Comparison of ENCODE assay signal across 15 cellular contexts in the genomic region with DNA sequence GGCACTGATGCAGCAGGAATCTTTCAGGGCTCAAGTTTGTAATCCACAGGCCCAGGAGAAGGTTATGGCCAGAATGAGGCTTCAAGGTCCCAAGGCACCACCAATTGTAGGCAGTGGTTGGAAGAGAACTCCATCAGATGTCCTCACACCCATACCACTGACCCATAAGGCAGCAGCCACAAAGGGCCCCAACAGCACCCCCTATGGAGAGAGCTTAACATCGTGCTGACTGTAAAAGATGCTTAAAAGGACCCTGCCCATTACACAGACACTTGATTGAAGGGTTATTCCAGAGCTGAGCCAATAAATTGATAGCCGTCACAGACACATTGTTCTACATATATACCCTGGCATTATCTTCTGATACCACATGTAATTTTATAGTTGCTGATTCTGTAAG.
A peak's percentile ranks its signal among the peaks of the same experiment; 100 is the strongest.
DNase-seq lines count a peak whose midpoint lies in the region; ATAC-seq, FAIRE-seq and TF ChIP-seq lines count a peak whose summit lies in the region.
"Had no signal": no experiment of that assay in that cellular context is flagged by ENCODE, and none has a peak within 500 bp of the region (broad histone marks: within the 10 kb centered on the region; RNA-seq: fewer than 3 reads in every experiment).

No MANE protein-coding gene starts in this region.

- no peak overlapping the region for H3K4me3 ChIP-seq in K562
- H3K4me3 ChIP-seq in mucosa of descending colon, result no peak overlapping the region

- BruUV-seq in K562 (replicated peaks; lab: Mats Ljungman, UMichigan), result no TSS peak

- H3K36me3 ChIP-seq in K562 (ENCODE audit: control insufficient read depth, insufficient read depth, low read length) (no peaks in the 10 kb centered on the region), mucosa of descending colon (ENCODE audit: low read depth) (no peaks in the 10 kb centered on the region)

- in situ Hi-C loops in K562 (cut with MboI), result no loop called here

- H3K9me1 ChIP-seq in K562 (ENCODE audit: control insufficient read depth, insufficient read depth, low read length), result no peaks in the 10 kb centered on the region

- no peak overlapping the region for H3K4me2 ChIP-seq in K562 (ENCODE audit: insufficient read depth, low read length)

- H3K36me3 Mint-ChIP-seq in activated T-cell treated with anti-CD3 and anti-CD28 coated beads, Interleukin-2, amount 50 U/mL, for 4 hours (ENCODE audit: insufficient read depth), result no peaks in the 10 kb centered on the region
- H3K36me3 Mint-ChIP-seq in activated CD4-positive, alpha-beta memory T cell treated with anti-CD3 and anti-CD28 coated beads, Interleukin-2, amount 10 ng/mL, durations not matched to agents 7 days and 5 days (ENCODE audit: low read depth), result no peaks in the 10 kb centered on the region
- H3K36me3 Mint-ChIP-seq: activated CD4-positive, alpha-beta memory T cell treated with anti-CD3 and anti-CD28 coated beads for 36 hours had no signal

- TF ChIP-seq RAD21 in K562 (CRISPR knock-in tag; conservative IDR thresholded peaks at IDR 0.05 in 1 of 2, IDR thresholded peaks at IDR 0.05 in 1 of 2), result peak in 1 of 2 experiments; percentile 43; a peak in 2 of 4 replicates

- H3K27ac Mint-ChIP-seq in activated CD4-positive, alpha-beta memory T cell treated with anti-CD3 and anti-CD28 coated beads, Interleukin-2, amount 10 ng/mL, durations not matched to agents 7 days and 5 days, result no peak overlapping the region
- H3K27ac Mint-ChIP-seq: activated CD4-positive, alpha-beta memory T cell treated with anti-CD3 and anti-CD28 coated beads for 36 hours; activated naive CD8-positive, alpha-beta T cell treated with anti-CD3 and anti-CD28 coated beads, Interleukin-2, amount 10 ng/mL, durations not matched to agents 7 days and 5 days; type B pancreatic cell had no signal

- TF ChIP-seq EP300 in K562 (IDR thresholded peaks at IDR 0.05; ENCODE audit: low read length), result no peak

- no peak for FAIRE-seq in K562 (lab: Jason Lieb, UNC)

- ATAC-seq in K562 (peak; percentile 89), mucosa of descending colon (peak; percentile 48), GM21515 (IDR thresholded peaks at IDR 0.05; ENCODE audit: unreplicated experiment) (no peak)
- ATAC-seq in activated T-cell treated with anti-CD3 and anti-CD28 coated beads, Interleukin-2, amount 50 U/mL, for 4 hours, result no peak

- no peak overlapping the region for H2AFZ ChIP-seq in K562 (ENCODE audit: low read depth, low read length)

- 13% methylated on average over 2 of the region's 2 CpGs for WGBS in K562 (ENCODE audit: insufficient coverage, low coverage, missing lambda C conversion rate)

- H4K20me1 ChIP-seq in K562 (replicated peaks; ENCODE audit: control insufficient read depth, insufficient read depth, low read length), result no peaks in the 10 kb centered on the region

- no peak overlapping the region for H3K9ac ChIP-seq in K562 (ENCODE audit: insufficient read depth in 1 of 2, low read depth in 2 of 2, low read length in 2 of 2)

- H3K4me3 Mint-ChIP-seq in activated T-cell treated with anti-CD3 and anti-CD28 coated beads, Interleukin-2, amount 50 U/mL, for 4 hours, result no peak overlapping the region
- no peak overlapping the region for H3K4me3 Mint-ChIP-seq in activated CD4-positive, alpha-beta memory T cell treated with anti-CD3 and anti-CD28 coated beads, Interleukin-2, amount 10 ng/mL, durations not matched to agents 7 days and 5 days
- H3K4me3 Mint-ChIP-seq: activated CD4-positive, alpha-beta memory T cell treated with anti-CD3 and anti-CD28 coated beads for 36 hours; activated naive CD8-positive, alpha-beta T cell treated with anti-CD3 and anti-CD28 coated beads, Interleukin-2, amount 10 ng/mL, durations not matched to agents 7 days and 5 days; type B pancreatic cell had no signal

- DNase-seq in EL, result peak; percentile 54
- DNase-seq in HT1080 (ENCODE audit: low read depth), result peak; percentile 21
- peak in 2 of 4 experiments; percentile 29 to 30 for DNase-seq in K562 (ENCODE audit: extremely low read depth in 1 of 4, low spot score in 3 of 4)
- peak in 1 of 3 donors; percentile 34 for DNase-seq in mucosa of descending colon
- DNase-seq in activated T-cell treated with anti-CD3 and anti-CD28 coated beads, Interleukin-2, amount 50 U/mL, for 4 hours, result no peak
- no peak for DNase-seq in NCI-H1436 (lab: John Stamatoyannopoulos, UW)
- DNase-seq in activated CD4-positive, alpha-beta memory T cell treated with anti-CD3 and anti-CD28 coated beads, Interleukin-2, amount 10 ng/mL, durations not matched to agents 7 days and 5 days, result no peak
- DNase-seq: activated CD4-positive, alpha-beta memory T cell treated with anti-CD3 and anti-CD28 coated beads for 36 hours; activated naive CD8-positive, alpha-beta T cell treated with anti-CD3 and anti-CD28 coated beads, Interleukin-2, amount 10 ng/mL, durations not matched to agents 7 days and 5 days; DMS79; effector CD8-positive, alpha-beta T cell; hypothalamus; NCI-H526 had no signal

- H3K27me3 ChIP-seq in K562 (ENCODE audit: control insufficient read depth in 2 of 2, insufficient read depth in 2 of 2, low read length in 2 of 2), result peaks cover 0 to 16% of the 10 kb centered on the region in 2 experiments; a peak in 3 of 5 replicates

- H3K4me1 ChIP-seq in K562 (replicated peaks in 1 of 2; ENCODE audit: control insufficient read depth in 2 of 2, insufficient read depth in 2 of 2, low read length in 2 of 2) (peaks cover 0 to 11% of the 10 kb centered on the region in 2 experiments; a peak in 2 of 5 replicates), mucosa of descending colon (ENCODE audit: low read depth) (no peaks in the 10 kb centered on the region)

- TF ChIP-seq CTCF in K562 (IDR thresholded peaks at IDR 0.05 in 2 of 3, conservative IDR thresholded peaks at IDR 0.05 in 1 of 3; ENCODE audit: insufficient read depth in 2 of 3, low read depth in 1 of 3, low read length in 3 of 3), result peak; percentile 49 to 53 (median 52)
- no peak for TF ChIP-seq CTCF in mucosa of descending colon (IDR thresholded peaks at IDR 0.05)

- H3K79me2 ChIP-seq in K562 (ENCODE audit: control insufficient read depth, insufficient read depth, low read length), result no peaks in the 10 kb centered on the region

- intact Hi-C loops in K562 (cut with micrococcal nuclease) (no loop called here), mucosa of descending colon (cut with DNase I, micrococcal nuclease) (no loop called here)

- POLR2A ChIA-PET in K562 (lab: Yijun Ruan, JAX), result interaction anchor here (1.0 kb wide), 1 partner anchor 11 kb away, joined by 3 read pairs; no protein-coding TSS in a partner anchor
- POLR2A ChIA-PET in activated CD4-positive, alpha-beta memory T cell treated with anti-CD3 and anti-CD28 coated beads, Interleukin-2, amount 10 ng/mL, durations not matched to agents 7 days and 5 days (lab: Charles Lee), result no interaction called here

- H3K9me3 ChIP-seq in K562 (replicated peaks; ENCODE audit: control insufficient read depth, insufficient read depth, low read depth, low read length), result no peaks in the 10 kb centered on the region
- H3K9me3 ChIP-seq in mucosa of descending colon, result no peaks in the 10 kb centered on the region

- CTCF ChIA-PET in K562 (lab: Yijun Ruan, JAX; ENCODE audit: low intra/inter-chr PET ratio), result no interaction called here
- CTCF ChIA-PET in activated CD4-positive, alpha-beta memory T cell treated with anti-CD3 and anti-CD28 coated beads, Interleukin-2, amount 10 ng/mL, durations not matched to agents 7 days and 5 days (lab: Charles Lee), result no interaction called here

- no peak overlapping the region for H3K27ac ChIP-seq in K562 (ENCODE audit: extremely low read depth, low read depth, low read length)

- TF ChIP-seq POLR2A in K562 (conservative IDR thresholded peaks at IDR 0.05), result no peak

- peaks cover 5% of the 10 kb centered on the region for H3K9me3 Mint-ChIP-seq in activated T-cell treated with anti-CD3 and anti-CD28 coated beads, Interleukin-2, amount 50 U/mL, for 4 hours
- no peaks in the 10 kb centered on the region for H3K9me3 Mint-ChIP-seq in activated CD4-positive, alpha-beta memory T cell treated with anti-CD3 and anti-CD28 coated beads, Interleukin-2, amount 10 ng/mL, durations not matched to agents 7 days and 5 days
- H3K9me3 Mint-ChIP-seq: activated CD4-positive, alpha-beta memory T cell treated with anti-CD3 and anti-CD28 coated beads for 36 hours; activated naive CD8-positive, alpha-beta T cell treated with anti-CD3 and anti-CD28 coated beads, Interleukin-2, amount 10 ng/mL, durations not matched to agents 7 days and 5 days had no signal

- H3K27me3 Mint-ChIP-seq in activated T-cell treated with anti-CD3 and anti-CD28 coated beads, Interleukin-2, amount 50 U/mL, for 4 hours (ENCODE audit: low read depth), result peaks cover 15% of the 10 kb centered on the region
- H3K27me3 Mint-ChIP-seq in activated CD4-positive, alpha-beta memory T cell treated with anti-CD3 and anti-CD28 coated beads, Interleukin-2, amount 10 ng/mL, durations not matched to agents 7 days and 5 days, result no peaks in the 10 kb centered on the region
- H3K27me3 Mint-ChIP-seq: type B pancreatic cell had no signal

- H3K4me1 Mint-ChIP-seq in activated T-cell treated with anti-CD3 and anti-CD28 coated beads, Interleukin-2, amount 50 U/mL, for 4 hours (ENCODE audit: low read depth), result no peaks in the 10 kb centered on the region
- peaks cover 6% of the 10 kb centered on the region for H3K4me1 Mint-ChIP-seq in activated CD4-positive, alpha-beta memory T cell treated with anti-CD3 and anti-CD28 coated beads, Interleukin-2, amount 10 ng/mL, durations not matched to agents 7 days and 5 days

TF ChIP-seq in K562, 482 proteins besides CTCF, POLR2A, EP300 and RAD21:
- TF ChIP-seq MEF2D (tag; conservative IDR thresholded peaks at IDR 0.05; ENCODE audit: low read depth) (no peak), HDAC6 (IDR thresholded peaks at IDR 0.05; ENCODE audit: low read depth, low read length) (no peak)

Comparison
In these comparisons a context has a peak if more than half of its experiments do, and no peak if none do; other contexts are left out.
1. DNase-seq: peak in EL (single experiment) and HT1080 (single experiment); none in activated T-cell treated with anti-CD3 and anti-CD28 coated beads, Interleukin-2, amount 50 U/mL, for 4 hours (single experiment), NCI-H1436 (single experiment) and activated CD4-positive, alpha-beta memory T cell treated with anti-CD3 and anti-CD28 coated beads, Interleukin-2, amount 10 ng/mL, durations not matched to agents 7 days and 5 days (single experiment).
2. ATAC-seq: peak in K562 (single experiment) and mucosa of descending colon (single experiment); none in activated T-cell treated with anti-CD3 and anti-CD28 coated beads, Interleukin-2, amount 50 U/mL, for 4 hours (0 of 2) and GM21515 (single experiment).